ENCODE assay signal across 23 cellular contexts in genomic region chr3:121897296-121897695, GRCh38. TPM values are rescaled to one million over a fixed set of nuclear protein-coding genes. Genes with fewer than 3 reads are reported as not detected.
"Had no signal": no experiment of that assay in that cellular context is flagged by ENCODE, and none has a peak within 500 bp of the region (broad histone marks: within the 10 kb centered on the region; RNA-seq: fewer than 3 reads in every experiment).

No MANE protein-coding gene starts in this region.

- H3K4me2 ChIP-seq: KMS-11, SK-N-SH had no signal

- H3K27ac ChIP-seq: KMS-11, RWPE1 had no signal

- H3K9ac ChIP-seq: KMS-11, SK-N-SH had no signal

- H3K9me3 ChIP-seq: SK-N-SH had no signal

- ATAC-seq: HepG2, Panc1 had no signal

- DNase-seq: IMR-90, Kasumi-1, MM.1S, NCI-H1092 treated with DMSO at 0.1 percent for 48 hours, NCI-H1436, NCI-H187, NCI-H2029, NCI-H2081 treated with DMSO at 0.1 percent for 48 hours, NCI-H2171, NCI-H226, NCI-H446, NCI-H510A, NCI-H524 treated with DMSO at 0.1 percent for 48 hours, NCI-H69, NCI-H774, SHP77, SK-N-SH, SW 1271 had no signal

- FAIRE-seq: HepG2 had no signal

RNA-seq across cellular contexts. Expression of gene SLC15A2, which starts 3.1 kb away (rescaled TPM):
- total RNA-seq: HT1080 had no signal
